In the genomic region with DNA sequence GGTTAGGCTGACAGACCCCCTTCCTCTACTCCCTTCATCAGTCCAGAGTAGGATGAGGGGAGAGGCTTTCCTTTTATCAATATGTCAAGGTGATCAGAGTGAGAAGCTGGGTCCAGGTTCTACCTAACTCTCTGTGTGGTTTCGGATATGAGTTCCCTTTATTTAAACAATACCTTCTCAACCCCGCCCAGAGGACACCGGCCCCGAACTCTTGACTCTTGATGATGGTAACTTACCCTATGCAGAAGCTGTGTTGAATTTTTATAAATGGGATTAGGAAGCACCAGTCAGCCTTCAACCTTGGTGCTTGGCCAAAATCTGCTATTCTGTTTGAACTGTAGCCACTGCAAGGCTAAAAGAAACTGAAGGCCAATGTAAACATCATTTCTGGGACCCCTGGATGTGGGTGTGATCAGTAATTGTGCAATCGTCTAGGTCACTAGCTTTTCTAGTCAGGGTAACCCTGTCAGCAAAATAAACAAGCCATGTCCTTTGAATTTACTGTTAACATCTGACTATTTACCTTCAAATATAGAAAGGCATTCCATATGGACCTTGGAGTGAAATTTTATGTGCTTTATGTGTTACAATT, we compare ENCODE assay signal across 1 cellular context.
A peak's percentile ranks its signal among the peaks of the same experiment; 100 is the strongest.
TF ChIP-seq lines count a peak whose summit lies in the region.

No MANE protein-coding gene starts in this region.

TF ChIP-seq in HepG2, 621 proteins besides CTCF, POLR2A, EP300 and RAD21 (continued from another document):
- TF ChIP-seq TFDP1 (CRISPR knock-in tag; IDR thresholded peaks at IDR 0.05; ENCODE audit: borderline replicate concordance), result no peak
- TF ChIP-seq RFXAP (CRISPR knock-in tag; IDR thresholded peaks at IDR 0.05; ENCODE audit: borderline replicate concordance), result 0 out of 2 replicates have a peak, but pooled peaks have one; percentile 45
- TF ChIP-seq, protein P1, sequence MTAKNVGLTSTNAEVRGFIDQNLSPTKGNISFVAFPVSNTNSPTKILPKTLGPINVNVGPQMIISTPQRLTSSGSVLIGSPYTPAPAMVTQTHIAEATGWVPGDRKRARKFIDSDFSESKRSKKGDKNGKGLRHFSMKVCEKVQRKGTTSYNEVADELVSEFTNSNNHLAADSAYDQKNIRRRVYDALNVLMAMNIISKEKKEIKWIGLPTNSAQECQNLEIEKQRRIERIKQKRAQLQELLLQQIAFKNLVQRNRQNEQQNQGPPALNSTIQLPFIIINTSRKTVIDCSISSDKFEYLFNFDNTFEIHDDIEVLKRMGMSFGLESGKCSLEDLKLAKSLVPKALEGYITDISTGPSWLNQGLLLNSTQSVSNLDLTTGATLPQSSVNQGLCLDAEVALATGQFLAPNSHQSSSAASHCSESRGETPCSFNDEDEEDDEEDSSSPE (CRISPR knock-in tag; IDR thresholded peaks at IDR 0.05), result no peak
- peak; percentile 84; the same call in 1 of the 2 replicates for TF ChIP-seq ZFP1 (CRISPR knock-in tag; IDR thresholded peaks at IDR 0.05)
- TF ChIP-seq ZNF30 (CRISPR knock-in tag; IDR thresholded peaks at IDR 0.05), result no peak
- TF ChIP-seq RXRB (CRISPR knock-in tag; IDR thresholded peaks at IDR 0.05; ENCODE audit: borderline replicate concordance), result peak; percentile 79
- no peak for TF ChIP-seq NFRKB (IDR thresholded peaks at IDR 0.05)
- no peak for TF ChIP-seq NONO (IDR thresholded peaks at IDR 0.05)
- peak; percentile 51; the same call in 1 of the 2 replicates for TF ChIP-seq NONO (CRISPR knock-in tag; conservative IDR thresholded peaks at IDR 0.05)
- peak; percentile 86; the same call in 1 of the 2 replicates for TF ChIP-seq ZNF331 (CRISPR knock-in tag; IDR thresholded peaks at IDR 0.05)
- TF ChIP-seq HOXA5 (CRISPR knock-in tag; IDR thresholded peaks at IDR 0.05), result peak; percentile 85; the same call in 1 of the 2 replicates
- TF ChIP-seq KAT8 (CRISPR knock-in tag; IDR thresholded peaks at IDR 0.05), result peak; percentile 78; the same call in 1 of the 2 replicates
- peak; percentile 77 for TF ChIP-seq CREM (IDR thresholded peaks at IDR 0.05)
- TF ChIP-seq CREM (CRISPR knock-in tag; IDR thresholded peaks at IDR 0.05), result no peak
- TF ChIP-seq, protein P2, sequence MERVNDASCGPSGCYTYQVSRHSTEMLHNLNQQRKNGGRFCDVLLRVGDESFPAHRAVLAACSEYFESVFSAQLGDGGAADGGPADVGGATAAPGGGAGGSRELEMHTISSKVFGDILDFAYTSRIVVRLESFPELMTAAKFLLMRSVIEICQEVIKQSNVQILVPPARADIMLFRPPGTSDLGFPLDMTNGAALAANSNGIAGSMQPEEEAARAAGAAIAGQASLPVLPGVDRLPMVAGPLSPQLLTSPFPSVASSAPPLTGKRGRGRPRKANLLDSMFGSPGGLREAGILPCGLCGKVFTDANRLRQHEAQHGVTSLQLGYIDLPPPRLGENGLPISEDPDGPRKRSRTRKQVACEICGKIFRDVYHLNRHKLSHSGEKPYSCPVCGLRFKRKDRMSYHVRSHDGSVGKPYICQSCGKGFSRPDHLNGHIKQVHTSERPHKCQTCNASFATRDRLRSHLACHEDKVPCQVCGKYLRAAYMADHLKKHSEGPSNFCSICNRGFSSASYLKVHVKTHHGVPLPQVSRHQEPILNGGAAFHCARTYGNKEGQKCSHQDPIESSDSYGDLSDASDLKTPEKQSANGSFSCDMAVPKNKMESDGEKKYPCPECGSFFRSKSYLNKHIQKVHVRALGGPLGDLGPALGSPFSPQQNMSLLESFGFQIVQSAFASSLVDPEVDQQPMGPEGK (CRISPR knock-in tag; IDR thresholded peaks at IDR 0.05), result peak; percentile 64
